7 cellular contexts compared by ENCODE assay signal in the genomic region with DNA sequence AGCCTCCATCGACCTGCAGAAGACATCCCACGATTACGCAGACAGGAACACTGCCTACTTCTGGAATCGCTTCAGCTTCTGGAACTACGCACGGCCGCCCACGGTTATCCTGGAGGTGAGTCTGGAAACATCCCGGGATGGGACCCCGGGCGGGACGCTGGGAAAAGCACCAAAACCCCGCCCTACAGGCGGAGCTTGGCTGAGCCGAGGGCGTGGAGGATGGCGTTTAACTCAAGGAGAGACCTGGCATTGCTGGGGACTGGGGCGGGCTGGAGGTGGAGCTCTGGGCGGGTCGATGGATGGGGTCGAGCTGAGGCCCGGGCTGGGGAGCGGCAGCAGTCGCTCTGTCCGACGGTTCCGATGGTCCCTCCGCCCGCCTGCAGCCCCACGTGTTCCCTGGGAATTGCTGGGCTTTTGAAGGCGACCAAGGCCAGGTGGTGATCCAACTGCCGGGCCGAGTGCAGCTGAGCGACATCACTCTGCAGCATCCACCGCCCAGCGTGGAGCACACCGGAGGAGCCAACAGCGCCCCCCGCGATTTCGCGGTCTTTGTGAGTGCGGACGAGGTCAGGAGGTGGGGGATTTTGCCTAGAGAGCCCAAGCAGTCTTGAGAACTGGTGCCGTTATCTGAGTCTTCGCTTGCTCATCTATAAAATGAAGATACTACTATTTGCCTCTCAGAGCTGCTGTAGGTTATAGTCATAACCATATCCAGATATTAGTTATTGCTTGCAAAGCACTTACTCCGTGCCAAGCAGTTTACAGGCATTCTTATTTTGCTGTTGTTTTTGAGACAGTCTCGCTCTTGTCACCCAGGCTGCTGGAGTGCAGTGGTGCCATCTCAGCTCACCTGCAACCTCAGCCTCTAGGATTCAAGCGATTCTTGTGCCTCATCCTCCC. TPM values are rescaled to one million over a fixed set of nuclear protein-coding genes. Genes with fewer than 3 reads are reported as not detected.
DNase-seq lines count a peak whose midpoint lies in the region; ATAC-seq and TF ChIP-seq lines count a peak whose summit lies in the region.

No MANE protein-coding gene starts in this region.

- TF ChIP-seq CTCF in GM13976 (IDR thresholded peaks at IDR 0.05; ENCODE audit: borderline replicate concordance, control extremely low read depth, extremely low read depth, insufficient read depth, missing control alignments), result peak; percentile 75
- TF ChIP-seq CTCF in lung (IDR thresholded peaks at IDR 0.05; ENCODE audit: control extremely low read depth, extremely low read depth), result no peak

- H3K9me3 ChIP-seq in lung (ENCODE audit: control insufficient read depth in 2 of 2, insufficient read depth in 1 of 2, low read length in 1 of 2), result no peaks in the 10 kb centered on the region

- in situ Hi-C loops in GM13976 (cut with MboI; ENCODE audit: low sequenced_read_pairs, unreplicated experiment), result no loop called here

- WGBS in lung, 2 donors, result 5% methylated on average over 48 to 49 of the region's 49 CpGs

- H3K36me3 ChIP-seq in lung (ENCODE audit: control insufficient read depth in 2 of 2, insufficient read depth in 2 of 2, low read length in 2 of 2), result peaks cover 0 to 2% of the 10 kb centered on the region in 2 donors

- H3K27ac ChIP-seq in lung (ENCODE audit: low read depth in 1 of 2, low read length in 1 of 2), result no peak overlapping the region

- DNase-seq in GM13976 (ENCODE audit: low spot score) (peak; percentile 85), NCI-H446 (lab: John Stamatoyannopoulos, UW) (peak; percentile 43 to 85), dermis blood vessel endothelial cell (peak; percentile 86), lung (ENCODE audit: low spot score) (peak; percentile 84)
- peak; percentile 91 for DNase-seq in activated CD4-positive, alpha-beta T cell treated with anti-CD3 and anti-CD28 coated beads for 48 hours
- peak; percentile 55 to 64 (median 60) for DNase-seq in stimulated activated CD4-positive, alpha-beta T cell treated with anti-CD3 and anti-CD28 coated beads, TNF-alpha, amount 100 ng/mL, for 4 hours (ENCODE audit: low read depth in 3 of 3)

- peaks cover 0 to 14% of the 10 kb centered on the region in 2 donors for H3K4me1 ChIP-seq in lung (ENCODE audit: control insufficient read depth in 2 of 2, insufficient read depth in 2 of 2, low read length in 2 of 2)

- ATAC-seq in HG03064 (IDR thresholded peaks at IDR 0.05; ENCODE audit: low read depth, unreplicated experiment), result peak; percentile 33
- ATAC-seq in lung (ENCODE audit: insufficient read depth, low FRiP score), result peak; percentile 19

- no peaks in the 10 kb centered on the region for H3K27me3 ChIP-seq in lung (ENCODE audit: control insufficient read depth, insufficient read depth)

- H3K4me3 ChIP-seq in lung, result peak overlapping the region; percentile 27

RNA-seq across cellular contexts. Expression of gene SPAG4, which starts 3.8 kb away (rescaled TPM):
- 10.0 and 19.1 TPM in 2 replicates for total RNA-seq in dermis blood vessel endothelial cell
- total RNA-seq in lung, result 1 to 10 TPM; 2.0 to 5.7 TPM
- polyA plus RNA-seq in lung, result 1 to 10 TPM; 1.9 to 5.4 TPM

RNA-seq across cellular contexts. Expression of gene CPNE1, which starts 45.3 kb away (rescaled TPM):
- total RNA-seq in dermis blood vessel endothelial cell (94.5 and 159 TPM in 2 replicates), lung (100 to 1,000 TPM in 1 of 2 donors, 10 to 100 TPM in 1; 91.9 to 180 TPM)
- 100 to 1,000 TPM; 119 to 161 TPM for polyA plus RNA-seq in lung

RNA-seq across cellular contexts. Expression of gene RBM12, which starts 45.3 kb away (rescaled TPM):
- total RNA-seq in dermis blood vessel endothelial cell (42.5 and 58.1 TPM in 2 replicates), lung (10 to 100 TPM; 59.2 to 75.0 TPM)
- 10 to 100 TPM in 1 of 2 donors, 1 to 10 TPM in 1; 9.5 to 19.6 TPM for polyA plus RNA-seq in lung
